In the genomic region with DNA sequence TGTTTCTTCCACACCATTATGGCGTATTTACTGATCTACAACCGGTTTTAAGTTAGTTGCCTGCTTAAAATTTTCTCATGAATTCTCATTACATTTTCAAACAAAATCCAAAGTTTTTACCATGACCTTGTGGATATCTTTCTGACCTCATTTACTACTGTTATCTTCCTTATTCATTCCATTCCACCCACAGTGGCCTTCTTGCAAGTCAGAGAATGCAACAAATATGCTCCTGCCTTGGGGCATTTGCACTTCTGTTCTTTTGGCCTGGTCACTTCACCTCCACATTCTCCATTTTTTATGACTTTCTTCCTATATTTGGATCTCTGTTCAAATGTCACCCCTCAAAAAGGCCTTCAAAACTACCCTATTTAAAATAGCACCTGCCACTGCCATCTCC, we compare ENCODE assay signal across 17 cellular contexts. TPM values are rescaled to one million over a fixed set of nuclear protein-coding genes. Genes with fewer than 3 reads are reported as not detected.
DNase-seq lines count a peak whose midpoint lies in the region.
"Had no signal": no experiment of that assay in that cellular context is flagged by ENCODE, and none has a peak within 500 bp of the region (broad histone marks: within the 10 kb centered on the region; RNA-seq: fewer than 3 reads in every experiment).

No MANE protein-coding gene starts in this region.

- H3K27me3 Mint-ChIP-seq in dendritic cell treated with granulocyte-macrophage colony-stimulating factor and Interleukin-4, amounts not matched to agents 40 ng/mL and 50 ng/mL, for 4 days: no peaks in the 10 kb centered on the region
- H3K27me3 Mint-ChIP-seq: CD8-positive, alpha-beta memory T cell had no signal

- no peaks in the 10 kb centered on the region for H3K9me3 ChIP-seq in trophoblast cell (ENCODE audit: insufficient read depth, low read depth, low read length)
- no peaks in the 10 kb centered on the region for H3K9me3 ChIP-seq in mesenchymal stem cell (ENCODE audit: control insufficient read depth, low read length)
- H3K9me3 ChIP-seq: MG63 had no signal

- no CpG with 5 or more reads among the region's 2 CpGs for WGBS in trophoblast cell (ENCODE audit: extremely low coverage, insufficient coverage, insufficient read length)
- 95% methylated on average over 2 of the region's 2 CpGs for WGBS in mesenchymal stem cell

- no peaks in the 10 kb centered on the region for H3K36me3 ChIP-seq in trophoblast cell (ENCODE audit: control insufficient read depth in 1 of 2, insufficient read depth in 2 of 2, low read length in 2 of 2)
- no peaks in the 10 kb centered on the region for H3K36me3 ChIP-seq in mesenchymal stem cell (ENCODE audit: control insufficient read depth in 1 of 2, insufficient read depth in 2 of 2, low read depth in 1 of 2, low read length in 2 of 2)
- H3K36me3 ChIP-seq: MG63 had no signal

- H4K91ac ChIP-seq in trophoblast cell (ENCODE audit: low read depth, low read length) (no peak overlapping the region), mesenchymal stem cell (ENCODE audit: low read length) (no peak overlapping the region)

- intact Hi-C loops in dendritic cell treated with granulocyte-macrophage colony-stimulating factor and Interleukin-4, amounts not matched to agents 40 ng/mL and 50 ng/mL, for 4 days (cut with micrococcal nuclease): loop anchor here (10.0 kb wide), 2 partner anchors 99 to 369 kb away; no protein-coding TSS in a partner anchor

- no peaks in the 10 kb centered on the region for H3K9me3 Mint-ChIP-seq in dendritic cell treated with granulocyte-macrophage colony-stimulating factor and Interleukin-4, amounts not matched to agents 40 ng/mL and 50 ng/mL, for 4 days
- H3K9me3 Mint-ChIP-seq: CD8-positive, alpha-beta memory T cell; H9 had no signal

- H2BK12ac ChIP-seq in trophoblast cell (ENCODE audit: low read length): no peak overlapping the region
- H2BK12ac ChIP-seq in mesenchymal stem cell (ENCODE audit: low read length in 2 of 2): no peak overlapping the region

- H3K4me1 ChIP-seq in trophoblast cell (ENCODE audit: control insufficient read depth in 1 of 2, insufficient read depth in 2 of 2, low read length in 2 of 2): no peaks in the 10 kb centered on the region
- no peaks in the 10 kb centered on the region for H3K4me1 ChIP-seq in mesenchymal stem cell (ENCODE audit: control insufficient read depth, insufficient read depth, low read depth, low read length)

- H2AFZ ChIP-seq in trophoblast cell (ENCODE audit: insufficient read depth, low read length, poor library complexity) (no peak overlapping the region), mesenchymal stem cell (ENCODE audit: low read depth, low read length) (no peak overlapping the region)

- peak overlapping the region; percentile 7 for H3K27ac Mint-ChIP-seq in dendritic cell treated with granulocyte-macrophage colony-stimulating factor and Interleukin-4, amounts not matched to agents 40 ng/mL and 50 ng/mL, for 4 days
- H3K27ac Mint-ChIP-seq: CD8-positive, alpha-beta memory T cell had no signal

- no peaks in the 10 kb centered on the region for H3K79me2 ChIP-seq in trophoblast cell (ENCODE audit: control insufficient read depth, insufficient read depth, low read length, poor library complexity)

- DNase-seq in EL (peak; percentile 32), NCI-H226 (peak; percentile 21), trophoblast cell (peak; percentile 60 to 94), mesenchymal stem cell (no peak), kidney tubule cell (ENCODE audit: low spot score) (no peak), HuH-7.5 (ENCODE audit: low spot score) (no peak)
- DNase-seq: CD8-positive, alpha-beta memory T cell; H9; MG63; NCI-H1105 treated with DMSO at 0.1 percent for 48 hours; NCI-H187; NCI-H446 treated with DMSO at 0.1 percent for 48 hours; NCI-H748 treated with DMSO at 0.1 percent for 48 hours; PC-3 had no signal

- no peak overlapping the region for H2BK120ac ChIP-seq in trophoblast cell (ENCODE audit: insufficient read depth, low read length, poor library complexity)
- no peak overlapping the region for H2BK120ac ChIP-seq in mesenchymal stem cell (ENCODE audit: low read depth, low read length)

- H3K9ac ChIP-seq in trophoblast cell (ENCODE audit: low read length): no peak overlapping the region
- H3K9ac ChIP-seq in mesenchymal stem cell (ENCODE audit: low read length): no peak overlapping the region
- H3K9ac ChIP-seq: KMS-11 had no signal

- no peak overlapping the region for H2AK5ac ChIP-seq in trophoblast cell (ENCODE audit: low read length)
- H2AK5ac ChIP-seq in mesenchymal stem cell (ENCODE audit: low read length, severe bottlenecking): no peak overlapping the region

- no peak overlapping the region for H2BK5ac ChIP-seq in trophoblast cell (ENCODE audit: low read depth, low read length, poor library complexity)
- H2BK5ac ChIP-seq in mesenchymal stem cell (ENCODE audit: low read depth, low read length, poor library complexity, severe bottlenecking): no peak overlapping the region

- no peaks in the 10 kb centered on the region for H3K4me1 Mint-ChIP-seq in dendritic cell treated with granulocyte-macrophage colony-stimulating factor and Interleukin-4, amounts not matched to agents 40 ng/mL and 50 ng/mL, for 4 days (ENCODE audit: low read depth)
- H3K4me1 Mint-ChIP-seq: CD8-positive, alpha-beta memory T cell had no signal

- H3K14ac ChIP-seq in trophoblast cell (ENCODE audit: low read length): no peak overlapping the region
- H3K14ac ChIP-seq in mesenchymal stem cell (ENCODE audit: low read length in 2 of 2): no peak overlapping the region

- no peak overlapping the region for H3K23ac ChIP-seq in trophoblast cell (ENCODE audit: low read length)
- no peak overlapping the region for H3K23ac ChIP-seq in mesenchymal stem cell (ENCODE audit: low read length in 2 of 2)

- H3K27ac ChIP-seq in trophoblast cell (ENCODE audit: low read depth, low read length) (no peak overlapping the region), mesenchymal stem cell (ENCODE audit: low read length, poor library complexity, severe bottlenecking) (no peak overlapping the region)
- H3K27ac ChIP-seq: HL-60, KMS-11 had no signal

- H3K4me2 ChIP-seq in trophoblast cell (ENCODE audit: low read length) (no peak overlapping the region), mesenchymal stem cell (ENCODE audit: low read length, poor library complexity, severe bottlenecking) (no peak overlapping the region)
- H3K4me2 ChIP-seq: KMS-11 had no signal

- no peak overlapping the region for H4K8ac ChIP-seq in trophoblast cell (ENCODE audit: low read depth, low read length)
- H4K8ac ChIP-seq in mesenchymal stem cell (ENCODE audit: low read length): no peak overlapping the region

- H3K4ac ChIP-seq in trophoblast cell (ENCODE audit: low read depth, low read length) (no peak overlapping the region), mesenchymal stem cell (ENCODE audit: low read depth in 1 of 2, low read length in 2 of 2) (no peak overlapping the region)

- H3K18ac ChIP-seq in trophoblast cell (ENCODE audit: low read length) (no peak overlapping the region), mesenchymal stem cell (ENCODE audit: low read depth in 1 of 2, low read length in 2 of 2) (no peak overlapping the region)

- no peak overlapping the region for H2BK15ac ChIP-seq in mesenchymal stem cell (ENCODE audit: low read depth, poor library complexity, severe bottlenecking)

- H3K79me1 ChIP-seq in trophoblast cell (ENCODE audit: low read length) (no peaks in the 10 kb centered on the region), mesenchymal stem cell (replicated peaks; ENCODE audit: low read length, poor library complexity, severe bottlenecking) (no peaks in the 10 kb centered on the region)

- H3K36me3 Mint-ChIP-seq in dendritic cell treated with granulocyte-macrophage colony-stimulating factor and Interleukin-4, amounts not matched to agents 40 ng/mL and 50 ng/mL, for 4 days (ENCODE audit: low read depth): peaks cover 11% of the 10 kb centered on the region

- no peak overlapping the region for H3K4me3 Mint-ChIP-seq in dendritic cell treated with granulocyte-macrophage colony-stimulating factor and Interleukin-4, amounts not matched to agents 40 ng/mL and 50 ng/mL, for 4 days
- H3K4me3 Mint-ChIP-seq: CD8-positive, alpha-beta memory T cell; H9 had no signal

- H3K4me3 ChIP-seq in trophoblast cell (ENCODE audit: low read depth, low read length) (no peak overlapping the region), mesenchymal stem cell (ENCODE audit: insufficient read depth in 1 of 2, low read depth in 1 of 2, low read length in 2 of 2) (no peak overlapping the region)
- H3K4me3 ChIP-seq: MG63 had no signal

- H3K27me3 ChIP-seq in trophoblast cell (ENCODE audit: insufficient read depth, low read length): no peaks in the 10 kb centered on the region
- no peaks in the 10 kb centered on the region for H3K27me3 ChIP-seq in mesenchymal stem cell (ENCODE audit: control insufficient read depth in 1 of 2, insufficient read depth in 1 of 2, low read length in 2 of 2)
- H3K27me3 ChIP-seq: MG63 had no signal

- no peak overlapping the region for H4K12ac ChIP-seq in trophoblast cell (ENCODE audit: low read depth, low read length)

RNA-seq across cellular contexts. Expression of a gene that starts 8.8 kb away (rescaled TPM):
- 0.22 TPM in 2 replicates for polyA plus RNA-seq in trophoblast cell (2013)
- polyA plus RNA-seq in mesenchymal stem cell (2013, experiment 1 of 2): 0.07 TPM
- 0.03 TPM for polyA plus RNA-seq in mesenchymal stem cell (2013, experiment 2 of 2)

RNA-seq across cellular contexts. Expression of a gene that starts 50.4 kb away (rescaled TPM):
- polyA plus RNA-seq in trophoblast cell (2013): 5.8 and 6.7 TPM in 2 replicates
- polyA plus RNA-seq in mesenchymal stem cell (2013, experiment 1 of 2): 1.1 TPM
- polyA plus RNA-seq in mesenchymal stem cell (2013, experiment 2 of 2): 1.5 TPM

RNA-seq across cellular contexts. Expression of a gene that starts 50.5 kb away (rescaled TPM):
- polyA plus RNA-seq in trophoblast cell (2013): 13.6 and 14.0 TPM in 2 replicates
- 5.6 TPM for polyA plus RNA-seq in mesenchymal stem cell (2013, experiment 1 of 2)
- polyA plus RNA-seq in mesenchymal stem cell (2013, experiment 2 of 2): 6.4 TPM

Comparison
In these comparisons a context has a peak if more than half of its experiments do, and no peak if none do; other contexts are left out.
1. DNase-seq: peak in EL (single experiment), NCI-H226 (single experiment) and trophoblast cell (2 of 2); none in mesenchymal stem cell (single experiment), kidney tubule cell (single experiment) and HuH-7.5 (single experiment).